8 cellular contexts compared by ENCODE assay signal in genomic region chr6:149473080-149474052, GRCh38. TPM values are rescaled to one million over a fixed set of nuclear protein-coding genes. Genes with fewer than 3 reads are reported as not detected.
DNase-seq lines count a peak whose midpoint lies in the region; ATAC-seq and TF ChIP-seq lines count a peak whose summit lies in the region.

No MANE protein-coding gene starts in this region.

- in situ Hi-C loops in astrocyte of the cerebellum (cut with HindIII; ENCODE audit: low sequenced_read_pairs), result no loop called here

- peak; percentile 17 for DNase-seq in NCI-H1092 treated with DMSO at 0.1 percent for 48 hours (lab: John Stamatoyannopoulos, UW)
- no peak for DNase-seq in NCI-H1092 (lab: John Stamatoyannopoulos, UW)
- DNase-seq in astrocyte of the cerebellum (ENCODE audit: low read depth), result no peak
- DNase-seq in omental fat pad (ENCODE audit: low spot score), result no peak
- no peak for DNase-seq in natural killer cell

- TF ChIP-seq CTCF in astrocyte of the cerebellum (IDR thresholded peaks at IDR 0.05; ENCODE audit: low read depth, low read length, missing control alignments) (peak; percentile 3), omental fat pad (IDR thresholded peaks at IDR 0.05) (no peak), natural killer cell (IDR thresholded peaks at IDR 0.05) (no peak)

- intact Hi-C loops in natural killer cell (cut with micrococcal nuclease), result no loop called here

- H3K4me1 Mint-ChIP-seq in IgD-negative memory B cell, result peaks cover 52 to 66% (median 58%) of the 10 kb centered on the region in 3 donors
- no peaks in the 10 kb centered on the region for H3K4me1 Mint-ChIP-seq in natural killer cell

- H3K4me3 Mint-ChIP-seq in IgD-negative memory B cell (peak overlapping the region; percentile 81 to 94 (median 92)), natural killer cell (no peak overlapping the region)

- H3K27me3 Mint-ChIP-seq in IgD-negative memory B cell (no peaks in the 10 kb centered on the region), natural killer cell (ENCODE audit: low read depth in 2 of 2) (peaks cover 0 to 2% of the 10 kb centered on the region in 2 donors)

- no peak overlapping the region for H3K4me3 ChIP-seq in astrocyte of the cerebellum (ENCODE audit: low read depth, low read length)

- H3K9me3 Mint-ChIP-seq in IgD-negative memory B cell (no peaks in the 10 kb centered on the region), natural killer cell (no peaks in the 10 kb centered on the region)

- H3K36me3 Mint-ChIP-seq in IgD-negative memory B cell (peaks cover 15% of the 10 kb centered on the region), natural killer cell (no peaks in the 10 kb centered on the region)

- H3K27ac Mint-ChIP-seq in IgD-negative memory B cell (peak overlapping the region; percentile 96 to 98 (median 97)), natural killer cell (no peak overlapping the region)

- ATAC-seq in omental fat pad (ENCODE audit: low FRiP score) (peak; percentile 65), natural killer cell (no peak), HG03457 (IDR thresholded peaks at IDR 0.05; ENCODE audit: unreplicated experiment) (no peak), HG02870 (IDR thresholded peaks at IDR 0.05; ENCODE audit: unreplicated experiment) (no peak)

RNA-seq across cellular contexts. Expression of gene ZC3H12D, which starts 11.4 kb away (rescaled TPM):
- 8.2 TPM for polyA plus RNA-seq in IgD-negative memory B cell
- total RNA-seq in omental fat pad (1 to 10 TPM; 2.0 to 8.9 (median 2.2) TPM), natural killer cell (1 to 10 TPM in 2 of 3 donors, under 1 TPM in 1; 0.49 to 7.7 (median 4.1) TPM)

Comparison
In these comparisons a context has a peak if more than half of its experiments do, and no peak if none do; other contexts are left out.
1. H3K27ac Mint-ChIP-seq: peak in IgD-negative memory B cell (3 of 3); none in natural killer cell (0 of 2).